15 cellular contexts compared by ENCODE assay signal in genomic region chrX:12007881-12008280, GRCh38.
A peak's percentile ranks its signal among the peaks of the same experiment; 100 is the strongest.
DNase-seq lines count a peak whose midpoint lies in the region; ATAC-seq and TF ChIP-seq lines count a peak whose summit lies in the region.
"Had no signal": no experiment of that assay in that cellular context is flagged by ENCODE, and none has a peak within 500 bp of the region (broad histone marks: within the 10 kb centered on the region; RNA-seq: fewer than 3 reads in every experiment).

No MANE protein-coding gene starts in this region.

- intact Hi-C loops in head of caudate nucleus (cut with DNase I) = no loop called here

- H3K4me3 ChIP-seq in epithelial cell of esophagus (ENCODE audit: low read length) = no peak overlapping the region
- H3K4me3 ChIP-seq: gastrocnemius medialis, K562, tibial artery had no signal

- no peak for TF ChIP-seq CTCF in epithelial cell of esophagus (IDR thresholded peaks at IDR 0.05; ENCODE audit: insufficient read depth, low read depth, low read length, missing control alignments)

- ATAC-seq in GM19395 (IDR thresholded peaks at IDR 0.05; ENCODE audit: unreplicated experiment) = no peak
- ATAC-seq in HG03045 (IDR thresholded peaks at IDR 0.05; ENCODE audit: unreplicated experiment) = no peak
- ATAC-seq: gastrocnemius medialis, K562 had no signal

- DNase-seq in stimulated activated CD4-positive, alpha-beta T cell treated with anti-CD3 and anti-CD28 coated beads, Interleukin-1b, Interleukin-23, amount 100 ng/mL, for 48 hours = peak; percentile 1
- DNase-seq in stimulated activated CD4-positive, alpha-beta T cell treated with anti-CD3 and anti-CD28 coated beads, Interleukin-12 subunit alpha, Interleukin-12 subunit beta, amount 100 ng/mL, for 4 hours = no peak
- DNase-seq in LoVo (ENCODE audit: low spot score) (peak; percentile 2), epithelial cell of esophagus (ENCODE audit: low read depth) (peak; percentile 87), stromal cell of bone marrow (ENCODE audit: low read depth) (peak; percentile 50), head of caudate nucleus (no peak)
- DNase-seq: activated naive CD8-positive, alpha-beta T cell treated with anti-CD3 and anti-CD28 coated beads, Interleukin-2, amount 10 ng/mL, durations not matched to agents 7 days and 5 days; COR-L47; gastrocnemius medialis; NCI-H82; stimulated activated CD4-positive, alpha-beta T cell treated with anti-CD3 and anti-CD28 coated beads, Interleukin-2, amount 100 ng/mL, for 24 hours; tibial artery had no signal

Comparison
In these comparisons a context has a peak if more than half of its experiments do, and no peak if none do; other contexts are left out.
1. DNase-seq: peak in stimulated activated CD4-positive, alpha-beta T cell treated with anti-CD3 and anti-CD28 coated beads, Interleukin-1b, Interleukin-23, amount 100 ng/mL, for 48 hours (single experiment), LoVo (single experiment), epithelial cell of esophagus (single experiment) and stromal cell of bone marrow (single experiment); none in stimulated activated CD4-positive, alpha-beta T cell treated with anti-CD3 and anti-CD28 coated beads, Interleukin-12 subunit alpha, Interleukin-12 subunit beta, amount 100 ng/mL, for 4 hours (single experiment) and head of caudate nucleus (0 of 42).